In the genomic region with DNA sequence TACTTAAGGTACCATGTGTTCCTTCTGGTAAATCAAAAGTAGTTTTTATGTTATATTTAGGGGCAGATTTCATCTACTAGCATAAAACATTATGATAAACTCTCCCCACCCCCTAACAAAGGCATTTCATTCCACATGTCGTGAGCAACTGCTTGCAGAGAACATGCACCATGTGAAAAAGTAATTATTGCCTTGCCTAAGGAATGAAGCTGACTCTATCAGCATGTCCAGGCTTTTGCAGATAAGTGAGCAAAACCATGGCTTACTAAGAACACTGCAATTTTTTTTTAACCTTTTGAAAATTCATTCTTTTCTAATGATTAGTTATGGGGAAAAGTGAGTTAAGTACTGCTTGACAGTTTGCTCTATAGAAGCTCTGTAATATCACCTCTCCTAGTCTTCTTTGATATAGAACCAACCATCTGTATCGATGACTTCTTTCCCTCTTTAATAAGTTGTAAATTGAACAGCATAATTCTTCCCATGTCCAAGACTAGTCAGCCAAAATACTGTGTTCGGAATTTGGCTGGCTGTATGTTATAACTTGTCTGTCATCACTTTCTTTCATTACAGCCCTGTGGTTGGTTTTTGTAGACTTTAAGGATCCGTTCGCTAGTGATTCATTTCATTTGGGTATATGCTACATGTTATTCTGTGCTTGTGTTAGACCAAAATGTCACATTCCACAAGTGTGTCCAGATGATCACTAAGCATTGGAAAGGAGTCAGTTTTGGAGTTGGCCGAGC, we compare ENCODE assay signal across 1 cellular context.
TF ChIP-seq lines count a peak whose summit lies in the region.

No MANE protein-coding gene starts in this region.

TF ChIP-seq in GM23338, 12 proteins besides CTCF, POLR2A, EP300 and RAD21 (continued from another document):
- TF ChIP-seq, protein P1, sequence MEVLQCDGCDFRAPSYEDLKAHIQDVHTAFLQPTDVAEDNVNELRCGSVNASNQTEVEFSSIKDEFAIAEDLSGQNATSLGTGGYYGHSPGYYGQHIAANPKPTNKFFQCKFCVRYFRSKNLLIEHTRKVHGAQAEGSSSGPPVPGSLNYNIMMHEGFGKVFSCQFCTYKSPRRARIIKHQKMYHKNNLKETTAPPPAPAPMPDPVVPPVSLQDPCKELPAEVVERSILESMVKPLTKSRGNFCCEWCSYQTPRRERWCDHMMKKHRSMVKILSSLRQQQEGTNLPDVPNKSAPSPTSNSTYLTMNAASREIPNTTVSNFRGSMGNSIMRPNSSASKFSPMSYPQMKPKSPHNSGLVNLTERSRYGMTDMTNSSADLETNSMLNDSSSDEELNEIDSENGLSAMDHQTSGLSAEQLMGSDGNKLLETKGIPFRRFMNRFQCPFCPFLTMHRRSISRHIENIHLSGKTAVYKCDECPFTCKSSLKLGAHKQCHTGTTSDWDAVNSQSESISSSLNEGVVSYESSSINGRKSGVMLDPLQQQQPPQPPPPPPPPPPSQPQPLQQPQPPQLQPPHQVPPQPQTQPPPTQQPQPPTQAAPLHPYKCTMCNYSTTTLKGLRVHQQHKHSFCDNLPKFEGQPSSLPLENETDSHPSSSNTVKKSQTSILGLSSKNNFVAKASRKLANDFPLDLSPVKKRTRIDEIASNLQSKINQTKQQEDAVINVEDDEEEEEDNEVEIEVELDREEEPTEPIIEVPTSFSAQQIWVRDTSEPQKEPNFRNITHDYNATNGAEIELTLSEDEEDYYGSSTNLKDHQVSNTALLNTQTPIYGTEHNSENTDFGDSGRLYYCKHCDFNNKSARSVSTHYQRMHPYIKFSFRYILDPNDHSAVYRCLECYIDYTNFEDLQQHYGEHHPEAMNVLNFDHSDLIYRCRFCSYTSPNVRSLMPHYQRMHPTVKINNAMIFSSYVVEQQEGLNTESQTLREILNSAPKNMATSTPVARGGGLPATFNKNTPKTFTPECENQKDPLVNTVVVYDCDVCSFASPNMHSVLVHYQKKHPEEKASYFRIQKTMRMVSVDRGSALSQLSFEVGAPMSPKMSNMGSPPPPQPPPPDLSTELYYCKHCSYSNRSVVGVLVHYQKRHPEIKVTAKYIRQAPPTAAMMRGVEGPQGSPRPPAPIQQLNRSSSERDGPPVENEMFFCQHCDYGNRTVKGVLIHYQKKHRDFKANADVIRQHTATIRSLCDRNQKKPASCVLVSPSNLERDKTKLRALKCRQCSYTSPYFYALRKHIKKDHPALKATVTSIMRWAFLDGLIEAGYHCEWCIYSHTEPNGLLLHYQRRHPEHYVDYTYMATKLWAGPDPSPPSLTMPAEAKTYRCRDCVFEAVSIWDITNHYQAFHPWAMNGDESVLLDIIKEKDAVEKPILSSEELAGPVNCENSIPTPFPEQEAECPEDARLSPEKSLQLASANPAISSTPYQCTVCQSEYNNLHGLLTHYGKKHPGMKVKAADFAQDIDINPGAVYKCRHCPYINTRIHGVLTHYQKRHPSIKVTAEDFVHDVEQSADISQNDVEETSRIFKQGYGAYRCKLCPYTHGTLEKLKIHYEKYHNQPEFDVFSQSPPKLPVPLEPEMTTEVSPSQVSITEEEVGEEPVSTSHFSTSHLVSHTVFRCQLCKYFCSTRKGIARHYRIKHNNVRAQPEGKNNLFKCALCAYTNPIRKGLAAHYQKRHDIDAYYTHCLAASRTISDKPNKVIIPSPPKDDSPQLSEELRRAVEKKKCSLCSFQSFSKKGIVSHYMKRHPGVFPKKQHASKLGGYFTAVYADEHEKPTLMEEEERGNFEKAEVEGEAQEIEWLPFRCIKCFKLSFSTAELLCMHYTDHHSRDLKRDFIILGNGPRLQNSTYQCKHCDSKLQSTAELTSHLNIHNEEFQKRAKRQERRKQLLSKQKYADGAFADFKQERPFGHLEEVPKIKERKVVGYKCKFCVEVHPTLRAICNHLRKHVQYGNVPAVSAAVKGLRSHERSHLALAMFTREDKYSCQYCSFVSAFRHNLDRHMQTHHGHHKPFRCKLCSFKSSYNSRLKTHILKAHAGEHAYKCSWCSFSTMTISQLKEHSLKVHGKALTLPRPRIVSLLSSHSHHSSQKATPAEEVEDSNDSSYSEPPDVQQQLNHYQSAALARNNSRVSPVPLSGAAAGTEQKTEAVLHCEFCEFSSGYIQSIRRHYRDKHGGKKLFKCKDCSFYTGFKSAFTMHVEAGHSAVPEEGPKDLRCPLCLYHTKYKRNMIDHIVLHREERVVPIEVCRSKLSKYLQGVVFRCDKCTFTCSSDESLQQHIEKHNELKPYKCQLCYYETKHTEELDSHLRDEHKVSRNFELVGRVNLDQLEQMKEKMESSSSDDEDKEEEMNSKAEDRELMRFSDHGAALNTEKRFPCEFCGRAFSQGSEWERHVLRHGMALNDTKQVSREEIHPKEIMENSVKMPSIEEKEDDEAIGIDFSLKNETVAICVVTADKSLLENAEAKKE (CRISPR knock-in tag; IDR thresholded peaks at IDR 0.05), result no peak
- TF ChIP-seq, protein P2, sequence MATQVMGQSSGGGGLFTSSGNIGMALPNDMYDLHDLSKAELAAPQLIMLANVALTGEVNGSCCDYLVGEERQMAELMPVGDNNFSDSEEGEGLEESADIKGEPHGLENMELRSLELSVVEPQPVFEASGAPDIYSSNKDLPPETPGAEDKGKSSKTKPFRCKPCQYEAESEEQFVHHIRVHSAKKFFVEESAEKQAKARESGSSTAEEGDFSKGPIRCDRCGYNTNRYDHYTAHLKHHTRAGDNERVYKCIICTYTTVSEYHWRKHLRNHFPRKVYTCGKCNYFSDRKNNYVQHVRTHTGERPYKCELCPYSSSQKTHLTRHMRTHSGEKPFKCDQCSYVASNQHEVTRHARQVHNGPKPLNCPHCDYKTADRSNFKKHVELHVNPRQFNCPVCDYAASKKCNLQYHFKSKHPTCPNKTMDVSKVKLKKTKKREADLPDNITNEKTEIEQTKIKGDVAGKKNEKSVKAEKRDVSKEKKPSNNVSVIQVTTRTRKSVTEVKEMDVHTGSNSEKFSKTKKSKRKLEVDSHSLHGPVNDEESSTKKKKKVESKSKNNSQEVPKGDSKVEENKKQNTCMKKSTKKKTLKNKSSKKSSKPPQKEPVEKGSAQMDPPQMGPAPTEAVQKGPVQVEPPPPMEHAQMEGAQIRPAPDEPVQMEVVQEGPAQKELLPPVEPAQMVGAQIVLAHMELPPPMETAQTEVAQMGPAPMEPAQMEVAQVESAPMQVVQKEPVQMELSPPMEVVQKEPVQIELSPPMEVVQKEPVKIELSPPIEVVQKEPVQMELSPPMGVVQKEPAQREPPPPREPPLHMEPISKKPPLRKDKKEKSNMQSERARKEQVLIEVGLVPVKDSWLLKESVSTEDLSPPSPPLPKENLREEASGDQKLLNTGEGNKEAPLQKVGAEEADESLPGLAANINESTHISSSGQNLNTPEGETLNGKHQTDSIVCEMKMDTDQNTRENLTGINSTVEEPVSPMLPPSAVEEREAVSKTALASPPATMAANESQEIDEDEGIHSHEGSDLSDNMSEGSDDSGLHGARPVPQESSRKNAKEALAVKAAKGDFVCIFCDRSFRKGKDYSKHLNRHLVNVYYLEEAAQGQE (IDR thresholded peaks at IDR 0.05; ENCODE audit: unreplicated experiment), result no peak
